Comparison of ENCODE assay signal across 18 cellular contexts in genomic region chr13:30785146-30785845, GRCh38. TPM values are rescaled to one million over a fixed set of nuclear protein-coding genes. Genes with fewer than 3 reads are reported as not detected.
A peak's percentile ranks its signal among the peaks of the same experiment; 100 is the strongest.
DNase-seq lines count a peak whose midpoint lies in the region; ATAC-seq and TF ChIP-seq lines count a peak whose summit lies in the region.
"Had no signal": no experiment of that assay in that cellular context is flagged by ENCODE, and none has a peak within 500 bp of the region (broad histone marks: within the 10 kb centered on the region; RNA-seq: fewer than 3 reads in every experiment).

No MANE protein-coding gene starts in this region.

- H3K27ac Mint-ChIP-seq in CD14-positive monocyte = peak overlapping the region in 6 of 7 donors; percentile 3 to 85 (median 80)
- no peak overlapping the region for H3K27ac Mint-ChIP-seq in naive thymus-derived CD4-positive, alpha-beta T cell
- H3K27ac Mint-ChIP-seq: GM23338, IgD-negative memory B cell had no signal

- H3K27me3 Mint-ChIP-seq in CD14-positive monocyte (ENCODE audit: low read depth in 3 of 3) = peaks cover 6 to 19% (median 19%) of the 10 kb centered on the region in 3 donors
- peaks cover 0 to 4% (median 0%) of the 10 kb centered on the region in 5 donors for H3K27me3 Mint-ChIP-seq in naive thymus-derived CD4-positive, alpha-beta T cell

- H3K4me3 ChIP-seq in fibroblast of villous mesenchyme (ENCODE audit: low read depth, low read length) = no peak overlapping the region
- H3K4me3 ChIP-seq in naive thymus-derived CD4-positive, alpha-beta T cell (ENCODE audit: low read length) = no peak overlapping the region
- H3K4me3 ChIP-seq: GM23338 had no signal

- CTCF ChIA-PET in naive thymus-derived CD4-positive, alpha-beta T cell (lab: Charles Lee) = no interaction called here

- peaks cover 11 to 27% of the 10 kb centered on the region in 2 donors for H3K36me3 Mint-ChIP-seq in CD14-positive monocyte
- H3K36me3 Mint-ChIP-seq in naive thymus-derived CD4-positive, alpha-beta T cell = peaks cover 0 to 30% (median 18%) of the 10 kb centered on the region in 5 donors

- TF ChIP-seq CTCF in CD14-positive monocyte (IDR thresholded peaks at IDR 0.05) = no peak
- TF ChIP-seq CTCF in fibroblast of villous mesenchyme (IDR thresholded peaks at IDR 0.05; ENCODE audit: insufficient read depth, low read depth, low read length) = no peak

- DNase-seq in CD14-positive monocyte (ENCODE audit: low spot score) (peak; percentile 97), MV-4-11 (lab: John Stamatoyannopoulos, UW) (peak; percentile 68), fibroblast of villous mesenchyme (ENCODE audit: low read depth) (peak; percentile 12), foreskin melanocyte (no peak)
- DNase-seq in naive thymus-derived CD4-positive, alpha-beta T cell = no peak
- no peak for DNase-seq in activated T-cell treated with anti-CD3 and anti-CD28 coated beads, Interleukin-2, amount 50 U/mL, for 48 hours
- DNase-seq: BE2C; Caco-2; CD8-positive, alpha-beta memory T cell; DMS53; GF-D8; H7 had no signal

- no peak overlapping the region for H3K4me3 Mint-ChIP-seq in CD14-positive monocyte
- H3K4me3 Mint-ChIP-seq in naive thymus-derived CD4-positive, alpha-beta T cell = no peak overlapping the region
- H3K4me3 Mint-ChIP-seq: CD8-positive, alpha-beta memory T cell; GM23338; IgD-negative memory B cell had no signal

- no peaks in the 10 kb centered on the region for H3K27me3 ChIP-seq in naive thymus-derived CD4-positive, alpha-beta T cell (ENCODE audit: control insufficient read depth in 2 of 2, insufficient read depth in 2 of 2, low read length in 2 of 2)
- H3K27me3 ChIP-seq: BE2C had no signal

- POLR2A ChIA-PET in naive thymus-derived CD4-positive, alpha-beta T cell (lab: Charles Lee) = no interaction called here

- intact Hi-C loops in CD14-positive monocyte (cut with micrococcal nuclease) = loop anchor here (2.0 to 10.0 kb wide), 2 partner anchors 46 to 50 kb away; partner anchors contain the start of gene ALOX5AP (in 1 of the 2)
- intact Hi-C loops in naive thymus-derived CD4-positive, alpha-beta T cell (cut with micrococcal nuclease) = no loop called here

- H3K4me1 ChIP-seq in naive thymus-derived CD4-positive, alpha-beta T cell (ENCODE audit: control insufficient read depth in 2 of 2, insufficient read depth in 2 of 2, low read length in 2 of 2) = no peaks in the 10 kb centered on the region
- H3K4me1 ChIP-seq: BE2C had no signal

- ATAC-seq in naive thymus-derived CD4-positive, alpha-beta T cell = peak; percentile 94
- ATAC-seq in GM21786 (IDR thresholded peaks at IDR 0.05; ENCODE audit: unreplicated experiment) (no peak), HG02759 (IDR thresholded peaks at IDR 0.05; ENCODE audit: unreplicated experiment) (no peak)
- ATAC-seq: GM23338 had no signal

- H3K9me3 ChIP-seq in naive thymus-derived CD4-positive, alpha-beta T cell (ENCODE audit: control insufficient read depth in 2 of 3, low read length in 3 of 3) = no peaks in the 10 kb centered on the region
- H3K9me3 ChIP-seq: BE2C, Caco-2 had no signal

- peaks cover 29% of the 10 kb centered on the region for H3K4me1 Mint-ChIP-seq in CD14-positive monocyte
- peaks cover 0 to 4% (median 0%) of the 10 kb centered on the region in 7 donors for H3K4me1 Mint-ChIP-seq in naive thymus-derived CD4-positive, alpha-beta T cell
- H3K4me1 Mint-ChIP-seq: CD8-positive, alpha-beta memory T cell; GM23338 had no signal

- no peaks in the 10 kb centered on the region for H3K36me3 ChIP-seq in naive thymus-derived CD4-positive, alpha-beta T cell (ENCODE audit: control insufficient read depth in 2 of 3, insufficient read depth in 3 of 3, low read length in 3 of 3)
- H3K36me3 ChIP-seq: BE2C had no signal

- no peak overlapping the region for H3K27ac ChIP-seq in naive thymus-derived CD4-positive, alpha-beta T cell (ENCODE audit: low read depth, low read length)
- H3K27ac ChIP-seq: C4-2B had no signal

- peaks cover 0 to 4% (median 2%) of the 10 kb centered on the region in 7 donors for H3K9me3 Mint-ChIP-seq in CD14-positive monocyte
- peaks cover 0 to 12% (median 5%) of the 10 kb centered on the region in 11 donors for H3K9me3 Mint-ChIP-seq in naive thymus-derived CD4-positive, alpha-beta T cell

RNA-seq across cellular contexts. Expression of gene ALOX5AP, which starts 50.0 kb away (rescaled TPM):
- 100 to 1,000 TPM; 220 to 269 TPM for polyA plus RNA-seq in CD14-positive monocyte
- total RNA-seq in fibroblast of villous mesenchyme = 0.32 and 0.43 TPM in 2 replicates
- total RNA-seq in naive thymus-derived CD4-positive, alpha-beta T cell = 100 to 1,000 TPM in 1 of 5 experiments, 10 to 100 TPM in 4; 22.1 to 110 (median 24.4) TPM
- 100 to 1,000 TPM; 190 to 198 TPM for polyA plus RNA-seq in naive thymus-derived CD4-positive, alpha-beta T cell
- total RNA-seq: A172, GM23338, H7 had no signal

Comparison
In these comparisons a context has a peak if more than half of its experiments do, and no peak if none do; other contexts are left out.
1. DNase-seq: peak in CD14-positive monocyte (single experiment), MV-4-11 (single experiment) and fibroblast of villous mesenchyme (single experiment); none in naive thymus-derived CD4-positive, alpha-beta T cell (0 of 9), activated T-cell treated with anti-CD3 and anti-CD28 coated beads, Interleukin-2, amount 50 U/mL, for 48 hours (0 of 2) and foreskin melanocyte (single experiment).
2. H3K27ac Mint-ChIP-seq: peak in CD14-positive monocyte (6 of 7); none in naive thymus-derived CD4-positive, alpha-beta T cell (0 of 9).
3. RNA of gene ALOX5AP, which starts 50.0 kb away (total RNA-seq): 22.1 to 110 TPM in naive thymus-derived CD4-positive, alpha-beta T cell; 0.32 to 0.43 TPM in fibroblast of villous mesenchyme; every median in the first group is over 10 times any median in the second.
4. intact Hi-C loops: an anchor here in CD14-positive monocyte (2.0 to 10.0 kb wide); none called in naive thymus-derived CD4-positive, alpha-beta T cell.